In the genomic region with DNA sequence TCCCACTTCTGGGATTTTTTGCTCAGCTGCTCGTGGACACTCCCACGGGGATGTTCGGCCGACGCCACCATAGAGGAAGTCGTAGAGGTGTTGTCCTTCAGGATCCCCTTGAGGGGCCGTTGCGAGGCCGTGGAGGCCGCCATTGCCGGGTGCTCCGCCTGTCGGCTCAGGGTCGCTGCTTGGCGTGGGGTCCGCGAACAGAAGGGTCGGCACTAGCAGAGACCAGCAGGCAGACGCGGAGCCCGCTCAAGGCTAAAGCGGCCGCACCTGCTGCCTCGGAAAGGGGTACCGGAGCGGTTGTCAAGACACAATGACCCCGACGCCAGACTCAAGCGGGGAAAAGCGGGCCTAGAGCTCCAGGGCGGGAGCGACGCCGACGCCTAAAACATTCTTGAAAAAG, we compare ENCODE assay signal across 20 cellular contexts. TPM values are rescaled to one million over a fixed set of nuclear protein-coding genes. Genes with fewer than 3 reads are reported as not detected.
"Had no signal": no experiment of that assay in that cellular context is flagged by ENCODE, and none has a peak within 500 bp of the region (broad histone marks: within the 10 kb centered on the region; RNA-seq: fewer than 3 reads in every experiment).

No MANE protein-coding gene starts in this region.

- DNase-seq: activated CD4-positive, alpha-beta T cell treated with anti-CD3 and anti-CD28 coated beads, Interleukin-2, amount 50 U/mL, for 4 hours; activated CD4-positive, CD25-positive, alpha-beta regulatory T cell treated with anti-CD3 and anti-CD28 coated beads, Interleukin-2, amount 50 U/mL, for 72 hours; activated effector memory CD4-positive, alpha-beta T cell treated with anti-CD3 and anti-CD28 coated beads, Interleukin-2, amount 50 U/mL, for 16 hours; activated T-cell treated with anti-CD3 and anti-CD28 coated beads, Interleukin-2, amount 50 U/mL, for 72 hours; colonic mucosa; foreskin melanocyte; glutamatergic neuron; hippocampal formation; left colon; midbrain; stomach had no signal

- H3K27me3 ChIP-seq: ascending aorta, colonic mucosa, right atrium auricular region had no signal

- H3K4me3 Mint-ChIP-seq: activated naive CD4-positive, alpha-beta T cell treated with anti-CD3 and anti-CD28 coated beads, Interleukin-2, amount 50 U/mL, for 24 hours; activated T-cell treated with anti-CD3 and anti-CD28 coated beads, Interleukin-2, amount 50 U/mL, for 72 hours; central memory CD8-positive, alpha-beta T cell; T-helper 1 cell treated with Interleukin-12 subunit alpha and Interleukin-12 subunit beta and Interleukin-4 antibody, amounts not matched to agents 30 μg/mL and 1 μg/mL, for 36 hours; type B pancreatic cell had no signal

- FAIRE-seq: islet of Langerhans had no signal

- ATAC-seq: activated T-cell treated with anti-CD3 and anti-CD28 coated beads, Interleukin-2, amount 50 U/mL, for 72 hours; left colon had no signal

- H3K27ac Mint-ChIP-seq: activated T-cell treated with anti-CD3 and anti-CD28 coated beads, Interleukin-2, amount 50 U/mL, for 72 hours; progenitor cell of endocrine pancreas; T-helper 1 cell treated with Interleukin-12 subunit alpha and Interleukin-12 subunit beta and Interleukin-4 antibody, amounts not matched to agents 30 μg/mL and 1 μg/mL, for 36 hours; type B pancreatic cell had no signal

- H3K4me3 ChIP-seq: ascending aorta, colonic mucosa, right atrium auricular region, stomach had no signal

- H3K9me3 ChIP-seq: ascending aorta, colonic mucosa, right atrium auricular region, stomach had no signal

- H3K36me3 Mint-ChIP-seq: type B pancreatic cell had no signal

- H3K27me3 Mint-ChIP-seq: activated naive CD4-positive, alpha-beta T cell treated with anti-CD3 and anti-CD28 coated beads, Interleukin-2, amount 50 U/mL, for 24 hours; central memory CD8-positive, alpha-beta T cell had no signal

- H3K27ac ChIP-seq: ascending aorta, colonic mucosa, right atrium auricular region, stomach had no signal

- H3K9me3 Mint-ChIP-seq: activated naive CD4-positive, alpha-beta T cell treated with anti-CD3 and anti-CD28 coated beads, Interleukin-2, amount 50 U/mL, for 24 hours; activated T-cell treated with anti-CD3 and anti-CD28 coated beads, Interleukin-2, amount 50 U/mL, for 72 hours; central memory CD8-positive, alpha-beta T cell; T-helper 1 cell treated with Interleukin-12 subunit alpha and Interleukin-12 subunit beta and Interleukin-4 antibody, amounts not matched to agents 30 μg/mL and 1 μg/mL, for 36 hours; type B pancreatic cell had no signal

- H3K36me3 ChIP-seq: ascending aorta, colonic mucosa, right atrium auricular region, stomach had no signal

- H3K4me1 Mint-ChIP-seq: central memory CD8-positive, alpha-beta T cell had no signal

- H3K4me1 ChIP-seq: colonic mucosa, right atrium auricular region, stomach had no signal

RNA-seq across cellular contexts. Expression of a gene that starts 25.7 kb away (rescaled TPM):
- total RNA-seq: progenitor cell of endocrine pancreas had no signal
- polyA plus RNA-seq: neural cell had no signal

RNA-seq across cellular contexts. Expression of a gene that starts 26.2 kb away (rescaled TPM):
- polyA plus RNA-seq: neural cell had no signal

RNA-seq across cellular contexts. Expression of a gene that starts 35.8 kb away (rescaled TPM):
- polyA plus RNA-seq: neural cell had no signal
